In genomic region chr6:75282706-75283105, GRCh38 we compare ENCODE assay signal across 9 cellular contexts. TPM values are rescaled to one million over a fixed set of nuclear protein-coding genes. Genes with fewer than 3 reads are reported as not detected.
DNase-seq lines count a peak whose midpoint lies in the region; ATAC-seq and TF ChIP-seq lines count a peak whose summit lies in the region.
"Had no signal": no experiment of that assay in that cellular context is flagged by ENCODE, and none has a peak within 500 bp of the region (broad histone marks: within the 10 kb centered on the region; RNA-seq: fewer than 3 reads in every experiment).

No MANE protein-coding gene starts in this region.

- TF ChIP-seq EP300 in transverse colon (IDR thresholded peaks at IDR 0.05; ENCODE audit: low read depth), result no peak

- intact Hi-C loops in transverse colon (cut with DNase I; ENCODE audit: low total_unique reads), result no loop called here

- H3K36me3 ChIP-seq in transverse colon, result no peaks in the 10 kb centered on the region

- peaks cover 0 to 2% of the 10 kb centered on the region in 2 donors for H3K36me3 Mint-ChIP-seq in activated T-cell treated with anti-CD3 and anti-CD28 coated beads, Interleukin-2, amount 50 U/mL, for 72 hours (ENCODE audit: insufficient read depth in 2 of 2)
- H3K36me3 Mint-ChIP-seq in T-helper 17 cell (ENCODE audit: low read depth), result no peaks in the 10 kb centered on the region
- no peaks in the 10 kb centered on the region for H3K36me3 Mint-ChIP-seq in glutamatergic neuron (ENCODE audit: unreplicated experiment)

- TF ChIP-seq POLR2A in transverse colon (IDR thresholded peaks at IDR 0.05), result no peak

- TF ChIP-seq CTCF in glutamatergic neuron (IDR thresholded peaks at IDR 0.05; ENCODE audit: partially characterized antibody, unreplicated experiment) (no peak), transverse colon (IDR thresholded peaks at IDR 0.05) (no peak)

- no peaks in the 10 kb centered on the region for H3K27me3 ChIP-seq in transverse colon

- H3K4me1 ChIP-seq in transverse colon, result peaks cover 20 to 70% (median 30%) of the 10 kb centered on the region in 4 donors

- peak overlapping the region in 3 of 4 donors; percentile 74 to 99 (median 88) for H3K4me3 ChIP-seq in transverse colon

- DNase-seq in activated T-cell treated with anti-CD3 and anti-CD28 coated beads, Interleukin-2, amount 50 U/mL, for 72 hours, result no peak
- no peak for DNase-seq in activated T-cell treated with anti-CD3 and anti-CD28 coated beads for 4 hours
- no peak for DNase-seq in T-helper 17 cell
- DNase-seq in glutamatergic neuron, result no peak
- DNase-seq in transverse colon, result no peak
- DNase-seq in SW 1271 (lab: John Stamatoyannopoulos, UW), result no peak
- no peak for DNase-seq in germinal center (ENCODE audit: low spot score)
- DNase-seq: SHP77 had no signal

- in situ Hi-C loops in transverse colon (cut with MboI; ENCODE audit: low pct_ligation_motif_present in 1 of 4, low pct_unique_long_range_greater_than_20kb in 1 of 4, low sequenced_read_pairs in 3 of 4), result no loop called here

- H3K27ac Mint-ChIP-seq in activated T-cell treated with anti-CD3 and anti-CD28 coated beads, Interleukin-2, amount 50 U/mL, for 72 hours, result peak overlapping the region; percentile 25
- H3K27ac Mint-ChIP-seq in T-helper 17 cell (no peak overlapping the region), glutamatergic neuron (ENCODE audit: unreplicated experiment) (peak overlapping the region; percentile 77)

- no peaks in the 10 kb centered on the region for H3K9me3 Mint-ChIP-seq in activated T-cell treated with anti-CD3 and anti-CD28 coated beads, Interleukin-2, amount 50 U/mL, for 72 hours
- H3K9me3 Mint-ChIP-seq in glutamatergic neuron (ENCODE audit: unreplicated experiment), result no peaks in the 10 kb centered on the region

- H3K27me3 Mint-ChIP-seq in activated T-cell treated with anti-CD3 and anti-CD28 coated beads, Interleukin-2, amount 50 U/mL, for 72 hours (ENCODE audit: low read depth), result no peaks in the 10 kb centered on the region
- no peaks in the 10 kb centered on the region for H3K27me3 Mint-ChIP-seq in T-helper 17 cell
- no peaks in the 10 kb centered on the region for H3K27me3 Mint-ChIP-seq in glutamatergic neuron (ENCODE audit: unreplicated experiment)

- H3K4me3 Mint-ChIP-seq in activated T-cell treated with anti-CD3 and anti-CD28 coated beads, Interleukin-2, amount 50 U/mL, for 72 hours, result no peak overlapping the region
- H3K4me3 Mint-ChIP-seq in T-helper 17 cell, result peak overlapping the region; percentile 56
- no peak overlapping the region for H3K4me3 Mint-ChIP-seq in glutamatergic neuron (ENCODE audit: unreplicated experiment)

- WGBS in transverse colon (ENCODE audit: low coverage in 1 of 2), 2 donors, result 43 to 72% methylated on average over 1 to 2 of the region's 2 CpGs

- H3K9me3 ChIP-seq in T-helper 17 cell (ENCODE audit: control insufficient read depth, low read length, poor library complexity, severe bottlenecking) (no peaks in the 10 kb centered on the region), transverse colon (no peaks in the 10 kb centered on the region)

- peaks cover 46% of the 10 kb centered on the region for H3K4me1 Mint-ChIP-seq in activated T-cell treated with anti-CD3 and anti-CD28 coated beads, Interleukin-2, amount 50 U/mL, for 72 hours (ENCODE audit: low read depth)
- H3K4me1 Mint-ChIP-seq in T-helper 17 cell (peaks cover 29% of the 10 kb centered on the region), glutamatergic neuron (ENCODE audit: low read depth, unreplicated experiment) (peaks cover 24% of the 10 kb centered on the region)

- ATAC-seq in activated T-cell treated with anti-CD3 and anti-CD28 coated beads, Interleukin-2, amount 50 U/mL, for 72 hours (replicated peaks in 1 of 2), result no peak
- no peak for ATAC-seq in T-helper 17 cell
- ATAC-seq in GM19023 (IDR thresholded peaks at IDR 0.05; ENCODE audit: unreplicated experiment), result no peak

- peak overlapping the region in 2 of 4 donors; percentile 2 to 7 for H3K27ac ChIP-seq in transverse colon

RNA-seq across cellular contexts. Expression of gene TMEM30A, which starts 1.9 kb away (rescaled TPM):
- total RNA-seq in activated T-cell treated with anti-CD3 and anti-CD28 coated beads, Interleukin-2, amount 50 U/mL, for 72 hours, result 10 to 100 TPM; 56.2 to 63.9 TPM
- total RNA-seq in T-helper 17 cell (10 to 100 TPM; 36.5 to 43.6 TPM), glutamatergic neuron (ENCODE audit: unreplicated experiment) (88.3 TPM), transverse colon (10 to 100 TPM; 28.9 to 86.2 (median 56.5) TPM)

RNA-seq across cellular contexts. Expression of gene COX7A2, which starts 39.1 kb away (rescaled TPM):
- 100 to 1,000 TPM; 311 to 325 TPM for total RNA-seq in activated T-cell treated with anti-CD3 and anti-CD28 coated beads, Interleukin-2, amount 50 U/mL, for 72 hours
- total RNA-seq in T-helper 17 cell (100 to 1,000 TPM; 189 to 214 TPM), glutamatergic neuron (ENCODE audit: unreplicated experiment) (527 TPM), transverse colon (100 to 1,000 TPM; 146 to 469 (median 349) TPM)
